8 cellular contexts compared by ENCODE assay signal in genomic region chr22:44309137-44309536, GRCh38. TPM values are rescaled to one million over a fixed set of nuclear protein-coding genes. Genes with fewer than 3 reads are reported as not detected.
DNase-seq lines count a peak whose midpoint lies in the region; ATAC-seq and TF ChIP-seq lines count a peak whose summit lies in the region.

No MANE protein-coding gene starts in this region.

- peak; percentile 95 for ATAC-seq in PC-3

- no peaks in the 10 kb centered on the region for H3K9me2 ChIP-seq in PC-3 (replicated peaks; ENCODE audit: low read length)

- H3K9me3 ChIP-seq in PC-3 (ENCODE audit: low read length) (no peaks in the 10 kb centered on the region), Caco-2 (no peaks in the 10 kb centered on the region)

- no peaks in the 10 kb centered on the region for H3K79me2 ChIP-seq in PC-3 (ENCODE audit: low read length)

- H3K27ac Mint-ChIP-seq in Caco-2 (ENCODE audit: unreplicated experiment), result no peak overlapping the region

- no peak for TF ChIP-seq CTCF in PC-3 (conservative IDR thresholded peaks at IDR 0.05; ENCODE audit: low read depth, low read length)
- TF ChIP-seq CTCF in Caco-2 (IDR thresholded peaks at IDR 0.05; ENCODE audit: insufficient read depth in 1 of 2, low read depth in 1 of 2, low read length in 1 of 2, severe bottlenecking in 1 of 2, unreplicated experiment in 1 of 2), result no peak

- H3K9me3 Mint-ChIP-seq in Caco-2 (ENCODE audit: unreplicated experiment), result no peaks in the 10 kb centered on the region

- H3K27ac ChIP-seq in PC-3 (ENCODE audit: low read length), result peak overlapping the region; percentile 64

- H3F3A ChIP-seq in PC-3 (ENCODE audit: low read length, unreplicated experiment), result no peaks in the 10 kb centered on the region

- DNase-seq in GM04503 (ENCODE audit: low read depth) (peak; percentile 87), PC-3 (peak; percentile 90), fibroblast of peridontal ligament (ENCODE audit: extremely low read depth) (peak; percentile 94), renal cortical epithelial cell (ENCODE audit: low read depth) (peak; percentile 84), Caco-2 (no peak), mucosa of gallbladder (ENCODE audit: low spot score) (no peak), cerebellar nuclear complex (lab: John Stamatoyannopoulos, UW) (no peak)
- DNase-seq in stimulated activated CD8-positive, alpha-beta memory T cell treated with anti-CD3 and anti-CD28 coated beads, Interleukin-4, amount 100 ng/mL, for 48 hours, result no peak

- H3K4me1 Mint-ChIP-seq in Caco-2 (ENCODE audit: low read depth, unreplicated experiment), result no peaks in the 10 kb centered on the region

- H3K36me3 Mint-ChIP-seq in Caco-2 (ENCODE audit: insufficient read depth, unreplicated experiment), result no peaks in the 10 kb centered on the region

- peak overlapping the region; percentile 56 for H2AFZ ChIP-seq in PC-3 (ENCODE audit: low read length)

- H3K4me2 ChIP-seq in PC-3 (ENCODE audit: low read length), result peak overlapping the region; percentile 80

- CTCF ChIA-PET in PC-3 (lab: Charles Lee), result no interaction called here
- CTCF ChIA-PET in Caco-2 (lab: Charles Lee), result no interaction called here

- intact Hi-C loops in PC-3 (cut with micrococcal nuclease), result no loop called here
- intact Hi-C loops in Caco-2 (cut with micrococcal nuclease; ENCODE audit: unreplicated experiment), result no loop called here

- 0 out of 2 replicates have a peak overlapping the region, but pooled peaks have one; percentile 26 for H3K4me3 ChIP-seq in PC-3 (ENCODE audit: low read length)
- H3K4me3 ChIP-seq in Caco-2 (ENCODE audit: low read depth, low read length), result no peak overlapping the region

- H3K27me3 Mint-ChIP-seq in Caco-2 (ENCODE audit: insufficient read depth, unreplicated experiment), result peaks cover 4% of the 10 kb centered on the region

- H4K20me1 ChIP-seq in PC-3 (ENCODE audit: low read length), result no peaks in the 10 kb centered on the region

- H3K36me3 ChIP-seq in PC-3 (ENCODE audit: low read depth, low read length), result no peaks in the 10 kb centered on the region
- no peaks in the 10 kb centered on the region for H3K36me3 ChIP-seq in Caco-2 (ENCODE audit: control insufficient read depth, insufficient read depth, low read length)

- no peaks in the 10 kb centered on the region for H3K27me3 ChIP-seq in PC-3 (ENCODE audit: low read length)
- no peaks in the 10 kb centered on the region for H3K27me3 ChIP-seq in Caco-2 (replicated peaks; ENCODE audit: control insufficient read depth, insufficient read depth, low read length)

- BruUV-seq in PC-3 (replicated peaks; lab: Mats Ljungman, UMichigan) (no TSS peak), Caco-2 (replicated peaks; lab: Mats Ljungman, UMichigan) (no TSS peak)

- peak overlapping the region; percentile 46; the same call in 1 of the 2 replicates for H3K9ac ChIP-seq in PC-3 (ENCODE audit: low read length)

- H3K4me1 ChIP-seq in PC-3 (ENCODE audit: insufficient read depth, low read length) (peaks cover 21% of the 10 kb centered on the region), Caco-2 (no peaks in the 10 kb centered on the region)

- POLR2A ChIA-PET in PC-3 (lab: Charles Lee; ENCODE audit: unreplicated experiment), result interaction anchor here (1.1 kb wide), 1 partner anchor 17 kb away, joined by 3 read pairs; no protein-coding TSS in a partner anchor
- POLR2A ChIA-PET in Caco-2 (lab: Charles Lee), result no interaction called here

- no peak overlapping the region for H3K4me3 Mint-ChIP-seq in Caco-2 (ENCODE audit: unreplicated experiment)

RNA-seq across cellular contexts. Expression of gene SHISAL1, which starts 3.6 kb away (rescaled TPM):
- 1.1 and 2.2 TPM in 2 replicates for total RNA-seq in PC-3 (2014; rRNA removed)
- 0.05 TPM in 1 of 2 replicates, not detected in the other for total RNA-seq in renal cortical epithelial cell
- not detected in 2 replicates for total RNA-seq in Caco-2 (2022)
- 3.8 TPM for total RNA-seq in mucosa of gallbladder

Comparison
In these comparisons a context has a peak if more than half of its experiments do, and no peak if none do; other contexts are left out.
1. DNase-seq: peak in GM04503 (single experiment), PC-3 (single experiment), fibroblast of peridontal ligament (single experiment) and renal cortical epithelial cell (single experiment); none in Caco-2 (0 of 2), mucosa of gallbladder (single experiment), stimulated activated CD8-positive, alpha-beta memory T cell treated with anti-CD3 and anti-CD28 coated beads, Interleukin-4, amount 100 ng/mL, for 48 hours (single experiment) and cerebellar nuclear complex (0 of 2).